8 cellular contexts compared by ENCODE assay signal in the genomic region with DNA sequence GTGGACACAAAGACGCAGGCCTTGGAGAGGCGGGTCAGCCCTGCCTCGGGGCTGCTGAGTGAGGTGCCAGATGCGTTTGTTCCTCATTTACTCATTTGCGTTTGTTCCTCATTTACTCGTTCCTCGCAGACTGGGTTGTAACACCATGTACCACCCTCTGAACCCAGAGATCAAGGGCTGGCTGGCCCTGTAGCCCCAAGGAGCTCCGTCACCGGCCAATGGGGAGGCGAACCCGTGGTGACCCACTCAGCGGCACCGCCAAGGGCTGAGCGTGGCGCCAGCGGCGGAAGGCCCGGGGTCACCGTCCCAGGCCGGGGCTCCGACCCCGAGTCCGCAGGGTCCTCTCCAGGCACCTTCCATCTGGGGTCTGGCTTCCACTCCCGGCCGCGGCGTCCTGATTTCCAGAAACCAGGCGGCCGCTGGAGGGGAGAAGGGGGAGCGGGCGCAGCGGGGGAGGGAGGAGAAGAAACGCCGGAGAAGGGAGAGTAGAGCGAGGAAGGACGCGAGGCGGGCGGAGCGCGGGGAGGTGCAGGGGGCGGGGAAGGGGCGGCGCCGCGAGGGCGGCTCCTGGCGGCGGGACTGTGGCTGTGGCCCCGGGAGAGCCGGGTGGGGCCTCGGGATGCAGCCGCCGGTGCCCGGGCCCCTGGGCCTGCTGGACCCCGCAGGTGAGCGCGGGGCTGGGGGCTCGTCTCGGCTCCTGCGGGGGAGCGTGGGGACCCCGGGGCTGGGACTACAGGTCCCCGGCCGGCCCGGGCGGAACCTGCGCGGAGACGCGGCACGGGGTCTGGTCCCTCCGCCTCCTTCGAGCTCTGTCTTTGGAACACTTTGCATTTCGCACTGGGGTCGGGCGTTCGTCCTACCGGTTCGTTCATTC. TPM values are rescaled to one million over a fixed set of nuclear protein-coding genes. Genes with fewer than 3 reads are reported as not detected.
DNase-seq lines count a peak whose midpoint lies in the region; ATAC-seq and TF ChIP-seq lines count a peak whose summit lies in the region.

Gene TMEM255B, plus strand, starts transcription at position 576 of the 874 bp plus-strand sequence. Its CDS starts 44 bp downstream, at position 620.

- peak; percentile 92 for ATAC-seq in GM21619 (IDR thresholded peaks at IDR 0.05; ENCODE audit: unreplicated experiment)

- no peaks in the 10 kb centered on the region for H3K36me3 ChIP-seq in MG63
- no peaks in the 10 kb centered on the region for H3K36me3 ChIP-seq in adipocyte (ENCODE audit: control insufficient read depth, insufficient read depth, low read length, severe bottlenecking)
- no peaks in the 10 kb centered on the region for H3K36me3 ChIP-seq in trophoblast cell (ENCODE audit: control insufficient read depth in 1 of 2, insufficient read depth in 2 of 2, low read length in 2 of 2)
- H3K36me3 ChIP-seq in tibial artery: no peaks in the 10 kb centered on the region

- peak within 1 kb of the TSS; percentile 93 for H3K4me2 ChIP-seq in trophoblast cell (ENCODE audit: low read length)

- peaks cover 4% of the 10 kb centered on the region for H3K79me1 ChIP-seq in trophoblast cell (ENCODE audit: low read length)

- H3K23ac ChIP-seq in trophoblast cell (ENCODE audit: low read length): no peak within 1 kb of the TSS

- peaks cover 2% of the 10 kb centered on the region for H3K79me2 ChIP-seq in trophoblast cell (ENCODE audit: control insufficient read depth, insufficient read depth, low read length, poor library complexity)

- peak in 1 of 2 experiments; percentile 20 for TF ChIP-seq CTCF in tibial artery (IDR thresholded peaks at IDR 0.05)

- intact Hi-C loops in cardiac septum (cut with DNase I): no loop called here
- intact Hi-C loops in tibial artery (cut with DNase I; ENCODE audit: low total_unique reads): no loop called here

- H3K4me1 ChIP-seq in adipocyte (ENCODE audit: control insufficient read depth, insufficient read depth, low read length) (peaks cover 13% of the 10 kb centered on the region), trophoblast cell (ENCODE audit: control insufficient read depth in 1 of 2, insufficient read depth in 2 of 2, low read length in 2 of 2) (peaks cover 0 to 11% of the 10 kb centered on the region in 2 experiments), tibial artery (peaks cover 0 to 16% (median 11%) of the 10 kb centered on the region in 4 donors)

- no peak within 1 kb of the TSS for H4K91ac ChIP-seq in trophoblast cell (ENCODE audit: low read depth, low read length)

- no peak within 1 kb of the TSS for H3K27ac ChIP-seq in trophoblast cell (ENCODE audit: low read depth, low read length)
- peak within 1 kb of the TSS; percentile 52 to 70 for H3K27ac ChIP-seq in tibial artery

- H3K4me3 ChIP-seq in MG63 (peak within 1 kb of the TSS; percentile 55), adipocyte (ENCODE audit: low read length) (peak within 1 kb of the TSS; percentile 90), trophoblast cell (ENCODE audit: low read depth, low read length) (peak within 1 kb of the TSS; percentile 67), tibial artery (peak within 1 kb of the TSS; percentile 62 to 77)

- no peak within 1 kb of the TSS for H2AK5ac ChIP-seq in trophoblast cell (ENCODE audit: low read length)

- peak within 1 kb of the TSS; percentile 76 for H4K8ac ChIP-seq in trophoblast cell (ENCODE audit: low read depth, low read length)

- H2BK12ac ChIP-seq in trophoblast cell (ENCODE audit: low read length): no peak within 1 kb of the TSS

- in situ Hi-C loops in Caki2 (cut with HindIII; ENCODE audit: low pct_unique_long_range_greater_than_20kb, low sequenced_read_pairs): no loop called here

- no CpG with 5 or more reads among the region's 80 CpGs for WGBS in trophoblast cell (ENCODE audit: extremely low coverage, insufficient coverage, insufficient read length)

- DNase-seq in Caki2 (ENCODE audit: low read depth) (peak; percentile 33), MG63 (peak; percentile 79), T follicular helper cell (ENCODE audit: low read depth) (peak; percentile 62), adipocyte (ENCODE audit: low read depth) (peak; percentile 90), cardiac septum (ENCODE audit: low spot score) (peak; percentile 96), trophoblast cell (peak; percentile 7 to 41), tibial artery (peak; percentile 82 to 93)

- peak within 1 kb of the TSS; percentile 75 for H3K9ac ChIP-seq in adipocyte (ENCODE audit: low read length)
- no peak within 1 kb of the TSS for H3K9ac ChIP-seq in trophoblast cell (ENCODE audit: low read length)

- H2AFZ ChIP-seq in trophoblast cell (ENCODE audit: insufficient read depth, low read length, poor library complexity): peak within 1 kb of the TSS; percentile 64

- H3K18ac ChIP-seq in trophoblast cell (ENCODE audit: low read length): no peak within 1 kb of the TSS

- H3K14ac ChIP-seq in trophoblast cell (ENCODE audit: low read length): peak within 1 kb of the TSS; percentile 9

- peak within 1 kb of the TSS; percentile 77 for H2BK120ac ChIP-seq in trophoblast cell (ENCODE audit: insufficient read depth, low read length, poor library complexity)

- H4K12ac ChIP-seq in trophoblast cell (ENCODE audit: low read depth, low read length): no peak within 1 kb of the TSS

- H3K27me3 ChIP-seq in MG63 (peaks cover 7% of the 10 kb centered on the region), adipocyte (replicated peaks; ENCODE audit: control insufficient read depth, insufficient read depth, low read length) (no peaks in the 10 kb centered on the region), trophoblast cell (ENCODE audit: insufficient read depth, low read length) (no peaks in the 10 kb centered on the region), tibial artery (peaks cover 0 to 20% of the 10 kb centered on the region in 2 donors)

- H3K9me3 ChIP-seq in MG63 (no peaks in the 10 kb centered on the region), adipocyte (ENCODE audit: control insufficient read depth, low read length) (no peaks in the 10 kb centered on the region), trophoblast cell (ENCODE audit: insufficient read depth, low read depth, low read length) (no peaks in the 10 kb centered on the region), tibial artery (no peaks in the 10 kb centered on the region)

- no peak within 1 kb of the TSS for H2BK5ac ChIP-seq in trophoblast cell (ENCODE audit: low read depth, low read length, poor library complexity)

- H3K4ac ChIP-seq in trophoblast cell (ENCODE audit: low read depth, low read length): no peak within 1 kb of the TSS

RNA-seq across cellular contexts. Expression of gene TMEM255B, which starts in this region (rescaled TPM):
- 0.09 TPM in 1 of 2 replicates, not detected in the other for total RNA-seq in Caki2 (2014; rRNA removed; shearing (Covaris generic); ENCODE audit: low replicate concordance)
- 1.4 TPM in 1 of 2 replicates, not detected in the other for total RNA-seq in MG63 (2014; rRNA removed; shearing (Covaris generic); ENCODE audit: low replicate concordance)
- 10.7 TPM for total RNA-seq in cardiac septum
- 0.75 and 0.83 TPM in 2 replicates for polyA plus RNA-seq in trophoblast cell (2013)

Comparison
In these comparisons a context has a peak if more than half of its experiments do, and no peak if none do; other contexts are left out.
1. Peak in DNase-seq in Caki2; RNA of the gene not detected or under 1 TPM.
2. DNase-seq: peak in every context shown above with its lines; median percentile 96 in cardiac septum; 90 in adipocyte; 88 in tibial artery; 79 in MG63; 62 in T follicular helper cell; 33 in Caki2; 24 in trophoblast cell.